Comparison of ENCODE assay signal across 25 cellular contexts in genomic region chr2:5940596-5941535, GRCh38.
A peak's percentile ranks its signal among the peaks of the same experiment; 100 is the strongest.
DNase-seq lines count a peak whose midpoint lies in the region; ATAC-seq, FAIRE-seq and TF ChIP-seq lines count a peak whose summit lies in the region.
"Had no signal": no experiment of that assay in that cellular context is flagged by ENCODE, and none has a peak within 500 bp of the region (broad histone marks: within the 10 kb centered on the region; RNA-seq: fewer than 3 reads in every experiment).

No MANE protein-coding gene starts in this region.

- no peak for TF ChIP-seq POLR2A in H1 (IDR thresholded peaks at IDR 0.05; ENCODE audit: control extremely low read depth in 1 of 2, low read depth in 2 of 2, low read length in 2 of 2)

- no peak overlapping the region for H2BK120ac ChIP-seq in H1 (replicated peaks; ENCODE audit: low read depth, low read length)

- no peak for TF ChIP-seq RAD21 in H1 (IDR thresholded peaks at IDR 0.05 in 1 of 2, conservative IDR thresholded peaks at IDR 0.05 in 1 of 2; ENCODE audit: low read depth in 2 of 2, low read length in 2 of 2)

- H3K4me1 ChIP-seq in right atrium auricular region (no peaks in the 10 kb centered on the region), H1 (replicated peaks in 1 of 4; ENCODE audit: control insufficient read depth in 3 of 4, insufficient read depth in 4 of 4, low read length in 3 of 4) (peaks cover 0 to 13% (median 7%) of the 10 kb centered on the region in 4 experiments; a peak in 6 of 7 replicates), right cardiac atrium (ENCODE audit: control insufficient read depth, insufficient read depth, low read length) (no peaks in the 10 kb centered on the region)

- H4K20me1 ChIP-seq in H1 (replicated peaks in 1 of 2; ENCODE audit: control insufficient read depth in 1 of 2, insufficient read depth in 2 of 2, low read length in 2 of 2): no peaks in the 10 kb centered on the region

- H3K4me3 ChIP-seq in right atrium auricular region (no peak overlapping the region), H1 (ENCODE audit: extremely low read depth in 1 of 4, insufficient read depth in 2 of 4, low read depth in 3 of 4, low read length in 4 of 4) (no peak overlapping the region), right cardiac atrium (ENCODE audit: low read length) (no peak overlapping the region)
- H3K4me3 ChIP-seq: SK-N-MC had no signal

- H4K8ac ChIP-seq in H1 (ENCODE audit: extremely low read depth, insufficient read depth, low read length): no peak overlapping the region

- no peak for DNase-seq in Right ventricle myocardium inferior (ENCODE audit: missing footprints)
- no peak for DNase-seq in right atrium auricular region (ENCODE audit: low spot score)
- DNase-seq in H1 (ENCODE audit: low read depth in 1 of 2, low spot score in 2 of 2): no peak
- no peak for DNase-seq in right cardiac atrium
- DNase-seq: CD4-positive, CD25-positive, alpha-beta regulatory T cell; DMS153; DND-41; IMR-90; KG1; MM.1S; NCI-H1417; NCI-H1694 treated with DMSO at 0.1 percent for 48 hours; NCI-H2081; NCI-H226; NCI-H510A; NCI-H69; SIG-M5 had no signal

- H3K36me3 ChIP-seq in right atrium auricular region (no peaks in the 10 kb centered on the region), H1 (ENCODE audit: control insufficient read depth in 2 of 4, insufficient read depth in 4 of 4, low read length in 3 of 4) (no peaks in the 10 kb centered on the region)

- no peaks in the 10 kb centered on the region for H3K27me3 ChIP-seq in right atrium auricular region
- no peaks in the 10 kb centered on the region; a peak in 1 of 7 replicates for H3K27me3 ChIP-seq in H1 (replicated peaks in 1 of 4; ENCODE audit: control insufficient read depth in 3 of 4, extremely low read depth in 1 of 4, insufficient read depth in 3 of 4, low read length in 3 of 4)
- H3K27me3 ChIP-seq in right cardiac atrium (ENCODE audit: control insufficient read depth, insufficient read depth): no peaks in the 10 kb centered on the region

- no peak for FAIRE-seq in H1 (lab: Jason Lieb, UNC)
- FAIRE-seq: GM18507 had no signal

- no peaks in the 10 kb centered on the region for H3K9me3 ChIP-seq in right atrium auricular region
- H3K9me3 ChIP-seq in H1 (ENCODE audit: insufficient read depth in 2 of 2, low read depth in 1 of 2, low read length in 1 of 2): no peaks in the 10 kb centered on the region
- H3K9me3 ChIP-seq in right cardiac atrium (ENCODE audit: control insufficient read depth, low read length): no peaks in the 10 kb centered on the region

- no peak overlapping the region for H2AFZ ChIP-seq in H1 (ENCODE audit: low read length)

- intact Hi-C loops in Right ventricle myocardium inferior (cut with DNase I): loop anchor here (10.0 kb wide), 1 partner anchor 134 kb away; no protein-coding TSS in a partner anchor
- intact Hi-C loops in right cardiac atrium (cut with DNase I): no loop called here

- H3K79me1 ChIP-seq in H1 (ENCODE audit: low read depth, low read length): no peaks in the 10 kb centered on the region

- H2BK15ac ChIP-seq in H1 (ENCODE audit: low read length): no peak overlapping the region

- no peaks in the 10 kb centered on the region for H3K79me2 ChIP-seq in H1 (ENCODE audit: control insufficient read depth in 1 of 2, insufficient read depth in 2 of 2, low read length in 2 of 2)

- no peak overlapping the region for H2BK20ac ChIP-seq in H1 (ENCODE audit: low read length)

- 93% methylated on average over 7 of the region's 7 CpGs; no CpG with 5 or more reads in 1 of the 2 experiments for WGBS in H1 (ENCODE audit: extremely low coverage in 1 of 2, insufficient coverage in 1 of 2, insufficient read length in 1 of 2, insufficient replicate concordance in 2 of 2, low coverage in 1 of 2, low lambda C conversion rate in 2 of 2, missing lambda C conversion rate in 1 of 2), 2 experiments
- 73% methylated on average over 7 of the region's 7 CpGs for WGBS in right cardiac atrium

- no peak overlapping the region for H3K18ac ChIP-seq in H1 (ENCODE audit: extremely low read depth, low read length)

- CTCF ChIA-PET in H1 (lab: Charles Lee; ENCODE audit: partially characterized antibody): interaction anchor here (1.0 kb wide), 1 partner anchor 25 kb away, joined by 3 read pairs; no protein-coding TSS in a partner anchor

- H2AK5ac ChIP-seq in H1 (ENCODE audit: low read depth, low read length): no peak overlapping the region

- H3K56ac ChIP-seq in H1 (replicated peaks; ENCODE audit: insufficient read length, low read depth, low read length): no peak overlapping the region

- H3K23ac ChIP-seq in H1 (ENCODE audit: insufficient read length): no peak overlapping the region

- no peak overlapping the region for H3K9ac ChIP-seq in H1 (replicated peaks in 1 of 4; ENCODE audit: extremely low read depth in 1 of 4, low read depth in 3 of 4, low read length in 3 of 4)

- peak overlapping the region; percentile 39; the same call in 1 of the 2 replicates for H2BK12ac ChIP-seq in H1 (ENCODE audit: low read depth, low read length)

- POLR2A ChIA-PET in H1 (lab: Charles Lee; ENCODE audit: partially characterized antibody): no interaction called here

- H3K4ac ChIP-seq in H1 (replicated peaks; ENCODE audit: insufficient read length, low read depth, low read length): no peak overlapping the region

- H4K5ac ChIP-seq in H1 (ENCODE audit: insufficient read length, low read depth, low read length): no peak overlapping the region

- H2BK5ac ChIP-seq in H1 (ENCODE audit: low read depth, low read length): no peak overlapping the region

- H4K91ac ChIP-seq in H1 (replicated peaks; ENCODE audit: insufficient read length, low read length): peak overlapping the region; percentile 13

- TF ChIP-seq CTCF in right atrium auricular region (IDR thresholded peaks at IDR 0.05) (no peak), H1 (IDR thresholded peaks at IDR 0.05; ENCODE audit: control extremely low read depth in 1 of 3, insufficient read depth in 1 of 3, low read depth in 1 of 3, low read length in 3 of 3) (no peak)

- H3K23me2 ChIP-seq in H1 (ENCODE audit: low read depth, low read length): no peaks in the 10 kb centered on the region

- H3K27ac ChIP-seq in right atrium auricular region: no peak overlapping the region
- H3K27ac ChIP-seq in H1 (ENCODE audit: low read depth, low read length): no peak overlapping the region
- H3K27ac ChIP-seq in right cardiac atrium (ENCODE audit: low read length): no peak overlapping the region
- H3K27ac ChIP-seq: RWPE1, SK-N-MC had no signal

- no peak overlapping the region for H3K4me2 ChIP-seq in H1 (ENCODE audit: insufficient read depth in 1 of 2, low read depth in 2 of 2, low read length in 2 of 2)

- no peak for TF ChIP-seq EP300 in H1 (IDR thresholded peaks at IDR 0.05; ENCODE audit: borderline replicate concordance in 1 of 2, low read depth in 2 of 2, low read length in 2 of 2)

- H3K14ac ChIP-seq in H1 (ENCODE audit: insufficient read length): no peak overlapping the region

- ATAC-seq in Right ventricle myocardium inferior: peak; percentile 59
- peak; percentile 25 to 48 for ATAC-seq in right cardiac atrium
- ATAC-seq in GM21515 (IDR thresholded peaks at IDR 0.05; ENCODE audit: unreplicated experiment): no peak
- no peak for ATAC-seq in GM18498 (IDR thresholded peaks at IDR 0.05; ENCODE audit: unreplicated experiment)
- no peak for ATAC-seq in GM21367 (IDR thresholded peaks at IDR 0.05; ENCODE audit: unreplicated experiment)
- ATAC-seq: HCT116, Panc1 had no signal

TF ChIP-seq in H1, 55 proteins besides CTCF, POLR2A, EP300 and RAD21:
- no peak for TF ChIP-seq NRF1 (IDR thresholded peaks at IDR 0.05; ENCODE audit: low read depth, low read length)
- no peak for TF ChIP-seq SIX5 (IDR thresholded peaks at IDR 0.05; ENCODE audit: low read depth, low read length)
- TF ChIP-seq, protein P1, sequence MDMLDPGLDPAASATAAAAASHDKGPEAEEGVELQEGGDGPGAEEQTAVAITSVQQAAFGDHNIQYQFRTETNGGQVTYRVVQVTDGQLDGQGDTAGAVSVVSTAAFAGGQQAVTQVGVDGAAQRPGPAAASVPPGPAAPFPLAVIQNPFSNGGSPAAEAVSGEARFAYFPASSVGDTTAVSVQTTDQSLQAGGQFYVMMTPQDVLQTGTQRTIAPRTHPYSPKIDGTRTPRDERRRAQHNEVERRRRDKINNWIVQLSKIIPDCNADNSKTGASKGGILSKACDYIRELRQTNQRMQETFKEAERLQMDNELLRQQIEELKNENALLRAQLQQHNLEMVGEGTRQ (IDR thresholded peaks at IDR 0.05; ENCODE audit: low read length): no peak
- no peak for TF ChIP-seq CHD2 (IDR thresholded peaks at IDR 0.05; ENCODE audit: low read length)
- TF ChIP-seq POU5F1 (IDR thresholded peaks at IDR 0.05; ENCODE audit: low read depth, low read length): no peak

Comparison
In these comparisons a context has a peak if more than half of its experiments do, and no peak if none do; other contexts are left out.
1. ATAC-seq: peak in Right ventricle myocardium inferior (single experiment) and right cardiac atrium (2 of 2); none in GM21515 (single experiment), GM18498 (single experiment) and GM21367 (single experiment).